ENCODE assay signal across 20 cellular contexts in genomic region chr1:61808968-61809367, GRCh38.
DNase-seq lines count a peak whose midpoint lies in the region; ATAC-seq, FAIRE-seq and TF ChIP-seq lines count a peak whose summit lies in the region.
"Had no signal": no experiment of that assay in that cellular context is flagged by ENCODE, and none has a peak within 500 bp of the region (broad histone marks: within the 10 kb centered on the region; RNA-seq: fewer than 3 reads in every experiment).

No MANE protein-coding gene starts in this region.

- FAIRE-seq in HepG2 (lab: Jason Lieb, UNC) (no peak), astrocyte (lab: Jason Lieb, UNC) (peak; percentile 86)

- H3K4me2 ChIP-seq in HepG2 (ENCODE audit: low read depth, low read length) (no peak overlapping the region), astrocyte (ENCODE audit: low read length) (no peak overlapping the region)

- H3K79me2 ChIP-seq in HepG2 (ENCODE audit: insufficient read depth, low read length) (no peaks in the 10 kb centered on the region), astrocyte (ENCODE audit: insufficient read depth, low read length) (no peaks in the 10 kb centered on the region)

- no peak for TF ChIP-seq RAD21 in HepG2 (CRISPR knock-in tag; IDR thresholded peaks at IDR 0.05)

- H3K27ac ChIP-seq in HepG2 (ENCODE audit: extremely low read length, insufficient read depth, low read length), result no peak overlapping the region
- no peak overlapping the region for H3K27ac ChIP-seq in right lobe of liver
- no peak overlapping the region for H3K27ac ChIP-seq in astrocyte (ENCODE audit: low read depth, low read length)
- no peak overlapping the region for H3K27ac ChIP-seq in aorta (ENCODE audit: low read depth in 1 of 2, low read length in 2 of 2)
- H3K27ac ChIP-seq: neutrophil had no signal

- H3K9me3 ChIP-seq in HepG2 (ENCODE audit: low read length), result no peaks in the 10 kb centered on the region
- no peaks in the 10 kb centered on the region for H3K9me3 ChIP-seq in right lobe of liver
- no peaks in the 10 kb centered on the region for H3K9me3 ChIP-seq in astrocyte (ENCODE audit: insufficient read depth, low read depth, low read length)
- no peaks in the 10 kb centered on the region for H3K9me3 ChIP-seq in aorta (ENCODE audit: control insufficient read depth, low read length)
- H3K9me3 ChIP-seq in BE2C, result no peaks in the 10 kb centered on the region
- H3K9me3 ChIP-seq: neutrophil had no signal

- H3K4me1 Mint-ChIP-seq in astrocyte (ENCODE audit: low read depth, unreplicated experiment), result no peaks in the 10 kb centered on the region
- H3K4me1 Mint-ChIP-seq: CD14-positive monocyte had no signal

- no peak overlapping the region for H2AFZ ChIP-seq in HepG2 (ENCODE audit: low read length)
- no peak overlapping the region for H2AFZ ChIP-seq in astrocyte (ENCODE audit: low read depth, low read length)

- H4K20me1 ChIP-seq in HepG2 (ENCODE audit: insufficient read depth, low read length) (no peaks in the 10 kb centered on the region), astrocyte (ENCODE audit: insufficient read depth, low read length) (no peaks in the 10 kb centered on the region)

- TF ChIP-seq POLR2A in HepG2 (IDR thresholded peaks at IDR 0.05; ENCODE audit: insufficient read depth in 1 of 2, low read depth in 2 of 2, low read length in 2 of 2) (no peak), right lobe of liver (IDR thresholded peaks at IDR 0.05) (no peak)

- CTCF ChIA-PET in HepG2 (lab: Yijun Ruan, JAX; ENCODE audit: low intra/inter-chr PET ratio, low total read pairs), result no interaction called here

- BruUV-seq in HepG2 (replicated peaks; lab: Mats Ljungman, UMichigan), result TSS peak; percentile 39

- no peaks in the 10 kb centered on the region for H3K9me3 Mint-ChIP-seq in astrocyte (ENCODE audit: unreplicated experiment)
- H3K9me3 Mint-ChIP-seq: activated CD8-positive, alpha-beta T cell treated with anti-CD3 and anti-CD28 coated beads for 36 hours; CD14-positive monocyte had no signal

- H3K9ac ChIP-seq in HepG2 (ENCODE audit: insufficient read depth, low read depth, low read length), result no peak overlapping the region
- no peak overlapping the region for H3K9ac ChIP-seq in astrocyte (ENCODE audit: low read length)

- ATAC-seq in HepG2, result no peak
- no peak for ATAC-seq in right lobe of liver
- ATAC-seq in aorta (ENCODE audit: low FRiP score), result peak; percentile 44
- ATAC-seq in left lobe of liver, result no peak
- ATAC-seq: activated CD8-positive, alpha-beta T cell treated with anti-CD3 and anti-CD28 coated beads for 36 hours had no signal

- H3K27me3 Mint-ChIP-seq in astrocyte (ENCODE audit: low read depth, unreplicated experiment), result no peaks in the 10 kb centered on the region
- H3K27me3 Mint-ChIP-seq: activated CD8-positive, alpha-beta T cell treated with anti-CD3 and anti-CD28 coated beads for 36 hours had no signal

- intact Hi-C loops in HepG2 (cut with micrococcal nuclease; ENCODE audit: unreplicated experiment), result no loop called here
- intact Hi-C loops in right lobe of liver (cut with DNase I), result no loop called here
- intact Hi-C loops in aorta (cut with DNase I), result no loop called here

- no peaks in the 10 kb centered on the region for H3K27me3 ChIP-seq in HepG2 (ENCODE audit: control insufficient read depth in 1 of 2, insufficient read depth in 2 of 2, low read length in 2 of 2)
- H3K27me3 ChIP-seq in right lobe of liver, result no peaks in the 10 kb centered on the region
- no peaks in the 10 kb centered on the region for H3K27me3 ChIP-seq in astrocyte (ENCODE audit: insufficient read depth, low read length)
- no peaks in the 10 kb centered on the region for H3K27me3 ChIP-seq in aorta (ENCODE audit: control insufficient read depth in 1 of 2, insufficient read depth in 2 of 2, low read length in 1 of 2)
- H3K27me3 ChIP-seq in BE2C, result no peaks in the 10 kb centered on the region
- H3K27me3 ChIP-seq: neutrophil had no signal

- H3K36me3 ChIP-seq in HepG2 (replicated peaks in 1 of 2; ENCODE audit: control insufficient read depth in 1 of 2, insufficient read depth in 2 of 2, low read length in 2 of 2) (peaks cover 0 to 10% of the 10 kb centered on the region in 2 experiments; a peak in 1 of 5 replicates), right lobe of liver (peaks cover 0 to 32% (median 6%) of the 10 kb centered on the region in 4 donors), astrocyte (ENCODE audit: insufficient read depth, low read length) (no peaks in the 10 kb centered on the region), aorta (ENCODE audit: control insufficient read depth in 1 of 2, insufficient read depth in 2 of 2, low read length in 1 of 2) (no peaks in the 10 kb centered on the region), BE2C (no peaks in the 10 kb centered on the region)
- H3K36me3 ChIP-seq: neutrophil had no signal

- TF ChIP-seq EP300 in HepG2 (IDR thresholded peaks at IDR 0.05; ENCODE audit: low read depth in 2 of 2, low read length in 2 of 2) (no peak), HepG2 (CRISPR knock-in tag; IDR thresholded peaks at IDR 0.05; ENCODE audit: borderline replicate concordance) (no peak)

- DNase-seq in HepG2 (ENCODE audit: low spot score) (no peak), right lobe of liver (no peak), astrocyte (ENCODE audit: low read depth) (peak; percentile 53), fibroblast of villous mesenchyme (ENCODE audit: low read depth) (peak; percentile 2), aorta (no peak), left lobe of liver (ENCODE audit: low spot score) (no peak), NCI-H2107 (lab: John Stamatoyannopoulos, UW) (no peak), BE2C (no peak)
- DNase-seq: activated CD8-positive, alpha-beta T cell treated with anti-CD3 and anti-CD28 coated beads for 36 hours; activated naive CD4-positive, alpha-beta T cell treated with anti-CD3 and anti-CD28 coated beads, Interleukin-2, amount 50 U/mL, for 16 hours; activated T-cell treated with anti-CD3 and anti-CD28 coated beads, Interleukin-2, amount 50 U/mL, for 1 hour; cortex of kidney; DMS153; KBM-7; NCI-H2029; NCI-H510A treated with DMSO at 0.1 percent for 48 hours; SHP77; stimulated activated CD4-positive, alpha-beta T cell treated with anti-CD3 and anti-CD28 coated beads, Interleukin-15, amount 100 ng/mL, for 24 hours had no signal

- no peaks in the 10 kb centered on the region for H3K36me3 Mint-ChIP-seq in astrocyte (ENCODE audit: low read depth, unreplicated experiment)
- H3K36me3 Mint-ChIP-seq: CD14-positive monocyte had no signal

- H3K4me3 ChIP-seq in HepG2 (replicated peaks in 1 of 3; ENCODE audit: insufficient read depth in 1 of 3, low read depth in 2 of 3, low read length in 3 of 3) (no peak overlapping the region), right lobe of liver (no peak overlapping the region), astrocyte (ENCODE audit: insufficient read depth, low read depth, low read length) (no peak overlapping the region), fibroblast of villous mesenchyme (ENCODE audit: low read depth, low read length) (no peak overlapping the region), aorta (ENCODE audit: low read length in 2 of 2) (no peak overlapping the region), BE2C (ENCODE audit: low read depth, low read length) (no peak overlapping the region)

- POLR2A ChIA-PET in HepG2 (lab: Yijun Ruan, JAX), result no interaction called here

- in situ Hi-C loops in HepG2 (cut with HindIII; ENCODE audit: extremely low pct_ligation_motif_present, low pct_unique_long_range_greater_than_20kb), result no loop called here

- WGBS in HepG2 (ENCODE audit: low lambda C conversion rate), result 80% methylated on average over 4 of the region's 4 CpGs
- whole genome bisulfite sequencing in right lobe of liver (ENCODE audit: insufficient coverage, low coverage, low lambda C conversion rate, missing lambda C conversion rate), result 57% methylated on average over 4 of the region's 4 CpGs
- 20 to 22% methylated on average over 4 of the region's 4 CpGs for WGBS in aorta, 2 donors

- no peak for TF ChIP-seq CTCF in HepG2 (CRISPR knock-in tag; IDR thresholded peaks at IDR 0.05)
- no peak for TF ChIP-seq CTCF in right lobe of liver (IDR thresholded peaks at IDR 0.05)
- TF ChIP-seq CTCF in astrocyte (IDR thresholded peaks at IDR 0.05; ENCODE audit: insufficient read depth, low read depth, low read length), result no peak
- no peak for TF ChIP-seq CTCF in fibroblast of villous mesenchyme (IDR thresholded peaks at IDR 0.05; ENCODE audit: insufficient read depth, low read depth, low read length)
- TF ChIP-seq CTCF in BE2C (IDR thresholded peaks at IDR 0.05; ENCODE audit: low read depth, low read length), result no peak

- no peak overlapping the region for H3K4me3 Mint-ChIP-seq in astrocyte (ENCODE audit: unreplicated experiment)
- H3K4me3 Mint-ChIP-seq: activated CD8-positive, alpha-beta T cell treated with anti-CD3 and anti-CD28 coated beads for 36 hours; CD14-positive monocyte had no signal

- no peak overlapping the region for H3K27ac Mint-ChIP-seq in astrocyte (ENCODE audit: unreplicated experiment)
- H3K27ac Mint-ChIP-seq: activated CD8-positive, alpha-beta T cell treated with anti-CD3 and anti-CD28 coated beads for 36 hours; CD14-positive monocyte had no signal

- H3K4me1 ChIP-seq in HepG2 (ENCODE audit: insufficient read depth, low read length) (no peaks in the 10 kb centered on the region), right lobe of liver (no peaks in the 10 kb centered on the region), astrocyte (ENCODE audit: insufficient read depth, low read length) (no peaks in the 10 kb centered on the region), aorta (ENCODE audit: control insufficient read depth in 1 of 2, insufficient read depth in 2 of 2, low read length in 2 of 2) (peaks cover 0 to 5% of the 10 kb centered on the region in 2 donors), BE2C (no peaks in the 10 kb centered on the region)

TF ChIP-seq in HepG2, 621 proteins besides CTCF, POLR2A, EP300 and RAD21 (continues in another document):
- TF ChIP-seq LCORL (IDR thresholded peaks at IDR 0.05) (peak; percentile 92), LCORL (CRISPR knock-in tag; IDR thresholded peaks at IDR 0.05) (no peak), ATF7 (IDR thresholded peaks at IDR 0.05) (no peak), ATF7 (CRISPR knock-in tag; IDR thresholded peaks at IDR 0.05) (no peak), IRF2 (CRISPR knock-in tag; IDR thresholded peaks at IDR 0.05) (no peak)

Comparison
In these comparisons a context has a peak if more than half of its experiments do, and no peak if none do; other contexts are left out.
1. DNase-seq: peak in astrocyte (single experiment) and fibroblast of villous mesenchyme (single experiment); none in HepG2 (single experiment), right lobe of liver (0 of 3), aorta (0 of 2), left lobe of liver (single experiment), NCI-H2107 (single experiment) and BE2C (single experiment).